ENCODE assay signal across 8 cellular contexts in genomic region chr2:208033701-208034502, GRCh38. TPM values are rescaled to one million over a fixed set of nuclear protein-coding genes. Genes with fewer than 3 reads are reported as not detected.
DNase-seq lines count a peak whose midpoint lies in the region; ATAC-seq, FAIRE-seq and TF ChIP-seq lines count a peak whose summit lies in the region.

No MANE protein-coding gene starts in this region.

- no peak overlapping the region for H3K9ac ChIP-seq in kidney (ENCODE audit: low read length in 2 of 2)

- no peaks in the 10 kb centered on the region for H3K4me1 Mint-ChIP-seq in CD8-positive, alpha-beta T cell (ENCODE audit: low read depth)

- POLR2A ChIA-PET in CD8-positive, alpha-beta T cell (lab: Charles Lee), result no interaction called here

- intact Hi-C loops in CD8-positive, alpha-beta T cell (cut with DNase I, micrococcal nuclease), result loop anchor here in 1 of 2 experiments (2.0 to 10.0 kb wide), 3 partner anchors 407 to 1339 kb away; no protein-coding TSS in a partner anchor
- intact Hi-C loops in kidney (cut with DNase I), result loop anchor here (10.0 kb wide), 1 partner anchor 289 kb away; no protein-coding TSS in a partner anchor

- peak; percentile 41 for TF ChIP-seq CTCF in CD8-positive, alpha-beta T cell (IDR thresholded peaks at IDR 0.05)
- peak; percentile 45 for TF ChIP-seq CTCF in kidney (IDR thresholded peaks at IDR 0.05; ENCODE audit: borderline replicate concordance, extremely low read depth, insufficient read depth)

- FAIRE-seq in kidney (lab: Jason Lieb, UNC), result no peak

- H3K27ac Mint-ChIP-seq in CD8-positive, alpha-beta T cell, result no peak overlapping the region

- no peaks in the 10 kb centered on the region for H3K9me3 ChIP-seq in CD8-positive, alpha-beta T cell (ENCODE audit: low read length)
- no peaks in the 10 kb centered on the region for H3K9me3 ChIP-seq in kidney (ENCODE audit: control insufficient read depth in 1 of 2, low read length in 2 of 2)

- H3K4me3 Mint-ChIP-seq in CD8-positive, alpha-beta T cell, result no peak overlapping the region

- CTCF ChIA-PET in CD8-positive, alpha-beta T cell (lab: Charles Lee), result interaction anchor here (0.7 to 1.5 kb wide), 4 partner anchors 286 to 408 kb away, joined by 3 to 4 read pairs (median 4); no protein-coding TSS in a partner anchor

- no peak overlapping the region for H3K27ac ChIP-seq in CD8-positive, alpha-beta T cell (ENCODE audit: low read depth, low read length)
- no peak overlapping the region for H3K27ac ChIP-seq in kidney (ENCODE audit: low read depth in 2 of 2, low read length in 2 of 2)

- H3K4me3 ChIP-seq in CD8-positive, alpha-beta T cell (ENCODE audit: low read depth, low read length), result no peak overlapping the region
- no peak overlapping the region for H3K4me3 ChIP-seq in kidney (ENCODE audit: low read length in 2 of 2)

- no peaks in the 10 kb centered on the region for H3K27me3 ChIP-seq in CD8-positive, alpha-beta T cell (ENCODE audit: insufficient read depth, low read length)

- ATAC-seq in CD8-positive, alpha-beta T cell, result peak; percentile 44
- ATAC-seq in GM18517 (IDR thresholded peaks at IDR 0.05; ENCODE audit: unreplicated experiment) (peak; percentile 88), HG02798 (IDR thresholded peaks at IDR 0.05; ENCODE audit: poor library complexity, unreplicated experiment) (peak; percentile 96)

- no peaks in the 10 kb centered on the region for H3K27me3 Mint-ChIP-seq in CD8-positive, alpha-beta T cell (ENCODE audit: low read depth)

- DNase-seq in CD8-positive, alpha-beta T cell, result peak in 5 of 7 experiments; percentile 4 to 53 (median 40)
- DNase-seq in NCI-H526 treated with DMSO at 0.1 percent for 48 hours (lab: John Stamatoyannopoulos, UW) (peak; percentile 12), kidney (no peak), NCI-H1436 (lab: John Stamatoyannopoulos, UW) (no peak), NCI-H2171 (lab: John Stamatoyannopoulos, UW) (no peak)
- peak; percentile 65 for DNase-seq in activated effector memory CD4-positive, alpha-beta T cell treated with anti-CD3 and anti-CD28 coated beads, Interleukin-2, amount 50 U/mL, for 16 hours

- no peaks in the 10 kb centered on the region for H3K36me3 Mint-ChIP-seq in CD8-positive, alpha-beta T cell

- no peaks in the 10 kb centered on the region for H3K9me3 Mint-ChIP-seq in CD8-positive, alpha-beta T cell

- no peaks in the 10 kb centered on the region for H3K36me3 ChIP-seq in CD8-positive, alpha-beta T cell (ENCODE audit: insufficient read depth, low read length)
- no peaks in the 10 kb centered on the region for H3K36me3 ChIP-seq in kidney (ENCODE audit: control insufficient read depth in 1 of 2, insufficient read depth in 2 of 2, low read length in 2 of 2)

- H3K4me1 ChIP-seq in CD8-positive, alpha-beta T cell (ENCODE audit: insufficient read depth, low read length), result no peaks in the 10 kb centered on the region
- no peaks in the 10 kb centered on the region for H3K4me1 ChIP-seq in kidney (ENCODE audit: control insufficient read depth in 1 of 2, insufficient read depth in 1 of 2, low read depth in 1 of 2, low read length in 2 of 2)

RNA-seq across cellular contexts. Expression of gene PLEKHM3, which starts 8.6 kb away (rescaled TPM):
- 10 to 100 TPM; 10.9 to 11.3 TPM for total RNA-seq in CD8-positive, alpha-beta T cell
- total RNA-seq in kidney, result 13.5 TPM
- polyA plus RNA-seq in kidney (ENCODE audit: insufficient read depth, low read depth, low replicate concordance), result 4.2 TPM

Comparison
In these comparisons a context has a peak if more than half of its experiments do, and no peak if none do; other contexts are left out.
1. ATAC-seq: peak in every context shown above with its lines; median percentile 96 in HG02798; 88 in GM18517; 44 in CD8-positive, alpha-beta T cell.
2. DNase-seq: peak in CD8-positive, alpha-beta T cell (5 of 7), NCI-H526 treated with DMSO at 0.1 percent for 48 hours (single experiment) and activated effector memory CD4-positive, alpha-beta T cell treated with anti-CD3 and anti-CD28 coated beads, Interleukin-2, amount 50 U/mL, for 16 hours (single experiment); none in kidney (single experiment), NCI-H1436 (single experiment) and NCI-H2171 (single experiment).